35 cellular contexts compared by ENCODE assay signal in the genomic region with DNA sequence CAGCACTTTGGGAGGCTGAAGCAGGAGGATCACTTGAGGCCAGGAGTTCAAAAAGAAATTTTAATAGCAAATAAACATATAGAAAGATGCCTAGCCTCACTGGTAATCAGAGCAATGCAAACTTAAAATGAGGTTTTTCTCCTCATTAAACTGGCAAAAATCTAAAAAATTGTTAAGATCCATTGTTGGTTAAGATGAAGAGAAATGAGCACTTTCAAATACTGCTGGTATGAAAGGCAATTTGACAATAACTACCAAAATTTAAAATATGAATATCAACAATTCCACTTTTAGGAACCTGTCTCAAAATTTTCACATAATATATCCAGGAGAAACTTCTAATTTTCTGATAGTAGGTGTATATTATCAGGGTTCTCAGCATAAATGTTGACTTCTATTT.
"Had no signal": no experiment of that assay in that cellular context is flagged by ENCODE, and none has a peak within 500 bp of the region (broad histone marks: within the 10 kb centered on the region; RNA-seq: fewer than 3 reads in every experiment).

No MANE protein-coding gene starts in this region.

- DNase-seq: Karpas-422, Kasumi-1, MG63, MM.1S, MV-4-11, NCI-H1048, NCI-H1092, NCI-H1092 treated with DMSO at 0.1 percent for 48 hours, NCI-H1105, NCI-H1105 treated with DMSO at 0.1 percent for 48 hours, NCI-H1417, NCI-H1417 treated with DMSO at 0.1 percent for 48 hours, NCI-H1436, NCI-H1436 treated with DMSO at 0.1 percent for 48 hours, NCI-H146, NCI-H1694, NCI-H1694 treated with DMSO at 0.1 percent for 48 hours, NCI-H187, NCI-H187 treated with DMSO at 0.1 percent for 48 hours, NCI-H1930, NCI-H2029, NCI-H2029 treated with DMSO at 0.1 percent for 48 hours, NCI-H2081, NCI-H2081 treated with DMSO at 0.1 percent for 48 hours, NCI-H2107, NCI-H2171, NCI-H2171 treated with DMSO at 0.1 percent for 48 hours, NCI-H2227 treated with DMSO at 0.1 percent for 48 hours, NCI-H226, NCI-H345, NCI-H446, NCI-H446 treated with DMSO at 0.1 percent for 48 hours, NCI-H510A, NCI-H510A treated with DMSO at 0.1 percent for 48 hours, NCI-H524 had no signal

- H3K4me3 ChIP-seq: MG63 had no signal

- H3K36me3 ChIP-seq: MG63 had no signal

- H3K9me3 ChIP-seq: MG63 had no signal

- H3K27me3 ChIP-seq: MG63 had no signal
